In genomic region chr22:39592104-39593060, GRCh38 we compare ENCODE assay signal across 7 cellular contexts. TPM values are rescaled to one million over a fixed set of nuclear protein-coding genes. Genes with fewer than 3 reads are reported as not detected.
DNase-seq lines count a peak whose midpoint lies in the region; ATAC-seq, FAIRE-seq and TF ChIP-seq lines count a peak whose summit lies in the region.

No MANE protein-coding gene starts in this region.

- peak; percentile 94 for ATAC-seq in RWPE2 (ENCODE audit: low read depth)

- DNase-seq in H4 (ENCODE audit: low spot score) (peak; percentile 81), RWPE2 (ENCODE audit: low spot score) (peak; percentile 85), fibroblast of the conjunctiva (ENCODE audit: low read depth) (peak; percentile 31), small intestine (peak; percentile 20), superior temporal gyrus (ENCODE audit: extremely low spot score) (no peak), NCI-H510A treated with DMSO at 0.1 percent for 48 hours (lab: John Stamatoyannopoulos, UW) (no peak)
- DNase-seq in activated CD4-positive, alpha-beta T cell treated with anti-CD3 and anti-CD28 coated beads for 1 hour = no peak

- H3K27me3 ChIP-seq in RWPE2 (ENCODE audit: insufficient read depth, poor library complexity, severe bottlenecking) = no peaks in the 10 kb centered on the region
- H3K27me3 ChIP-seq in small intestine (ENCODE audit: control insufficient read depth in 2 of 2, insufficient read depth in 2 of 2, low read length in 2 of 2) = peaks cover 0 to 9% of the 10 kb centered on the region in 2 donors

- TF ChIP-seq CTCF in RWPE2 (IDR thresholded peaks at IDR 0.05; ENCODE audit: poor library complexity, severe bottlenecking) = no peak

- H3K9me3 ChIP-seq in RWPE2 (ENCODE audit: severe bottlenecking) (no peaks in the 10 kb centered on the region), small intestine (ENCODE audit: control insufficient read depth, low read depth) (no peaks in the 10 kb centered on the region)

- H3K4me3 ChIP-seq in RWPE2 (ENCODE audit: severe bottlenecking) (no peak overlapping the region), small intestine (ENCODE audit: low read depth in 1 of 2, low read length in 2 of 2) (no peak overlapping the region)

- no peak for FAIRE-seq in small intestine (lab: Jason Lieb, UNC)

- H3K4me1 ChIP-seq in RWPE2 (ENCODE audit: insufficient read depth, poor library complexity, severe bottlenecking) (peaks cover 11% of the 10 kb centered on the region), small intestine (ENCODE audit: control insufficient read depth in 2 of 2, insufficient read depth in 1 of 2, low read depth in 1 of 2, low read length in 1 of 2) (no peaks in the 10 kb centered on the region)

- no peaks in the 10 kb centered on the region for H3K36me3 ChIP-seq in RWPE2 (ENCODE audit: low read depth)
- no peaks in the 10 kb centered on the region for H3K36me3 ChIP-seq in small intestine (ENCODE audit: control insufficient read depth in 2 of 2, insufficient read depth in 2 of 2, low read length in 2 of 2)

- peak overlapping the region; percentile 0 for H3K27ac ChIP-seq in RWPE2 (ENCODE audit: poor library complexity, severe bottlenecking)
- no peak overlapping the region for H3K27ac ChIP-seq in small intestine (ENCODE audit: low read depth in 1 of 2, low read length in 1 of 2)

- 23 to 50% (median 36%) methylated on average over 31 of the region's 31 CpGs for WGBS in small intestine, 3 donors

RNA-seq across cellular contexts. Expression of gene CACNA1I, which starts 21.8 kb away (rescaled TPM):
- total RNA-seq in H4 (2014; rRNA removed; shearing (Covaris generic)) = 0.19 TPM in 1 of 2 replicates, not detected in the other
- polyA plus RNA-seq in small intestine = under 1 TPM in 2 of 3 donors, not detected in 1; under 0.01 to 0.18 TPM

RNA-seq across cellular contexts. Expression of gene RPS19BP1, which starts 59.8 kb away (rescaled TPM):
- 92.5 and 123 TPM in 2 replicates for total RNA-seq in H4 (2014; rRNA removed; shearing (Covaris generic))
- 100 to 1,000 TPM; 179 to 186 (median 183) TPM for polyA plus RNA-seq in small intestine

Comparison
In these comparisons a context has a peak if more than half of its experiments do, and no peak if none do; other contexts are left out.
1. DNase-seq: peak in H4 (single experiment), RWPE2 (single experiment), fibroblast of the conjunctiva (single experiment) and small intestine (single experiment); none in activated CD4-positive, alpha-beta T cell treated with anti-CD3 and anti-CD28 coated beads for 1 hour (single experiment), superior temporal gyrus (single experiment) and NCI-H510A treated with DMSO at 0.1 percent for 48 hours (single experiment).